ENCODE assay signal across 22 cellular contexts in the genomic region with DNA sequence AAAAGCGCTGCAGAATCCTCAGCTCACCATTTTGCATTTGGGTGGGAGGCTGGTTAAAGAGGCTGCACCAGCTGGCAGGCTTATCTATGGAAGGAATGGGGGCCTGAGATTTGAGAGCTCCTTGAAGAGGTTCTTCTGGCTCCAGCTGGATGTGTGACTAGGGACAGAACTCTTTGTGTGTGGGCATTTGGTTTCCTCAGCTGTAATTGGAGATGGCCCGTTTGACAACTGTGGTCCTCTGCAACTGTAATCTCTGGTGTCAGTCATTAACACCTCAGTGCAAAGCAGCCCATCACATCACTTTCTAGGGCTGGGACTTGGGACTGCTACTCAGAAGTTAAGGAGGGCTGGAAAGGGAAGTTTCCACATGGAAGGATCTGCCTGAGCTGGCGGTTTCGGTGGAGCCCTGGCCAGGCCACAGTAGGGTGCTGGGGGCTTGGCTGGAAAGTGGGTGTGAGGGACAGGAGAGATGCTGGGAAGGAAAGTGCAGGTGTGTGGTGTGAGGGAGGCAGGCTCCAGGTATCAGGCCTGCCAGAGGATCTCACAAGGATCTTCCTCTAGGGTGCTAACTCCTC.
"Had no signal": no experiment of that assay in that cellular context is flagged by ENCODE, and none has a peak within 500 bp of the region (broad histone marks: within the 10 kb centered on the region; RNA-seq: fewer than 3 reads in every experiment).

No MANE protein-coding gene starts in this region.

- H3K36me3 ChIP-seq: esophagus muscularis mucosa, spleen, suprapubic skin, upper lobe of right lung, WERI-Rb-1 had no signal

- H3K4me1 Mint-ChIP-seq: central memory CD8-positive, alpha-beta T cell had no signal

- H3K27me3 ChIP-seq: esophagus muscularis mucosa, hepatocyte, spleen, suprapubic skin, upper lobe of right lung had no signal

- H3K79me2 ChIP-seq: hepatocyte had no signal

- ATAC-seq: left ventricle myocardium superior, sciatic nerve, upper lobe of right lung had no signal

- H3K36me3 Mint-ChIP-seq: activated naive CD8-positive, alpha-beta T cell had no signal

- H3K4me3 Mint-ChIP-seq: activated naive CD8-positive, alpha-beta T cell; central memory CD8-positive, alpha-beta T cell; nephron progenitor cell; stimulated activated naive CD8-positive, alpha-beta T cell treated with anti-CD3 and anti-CD28 coated beads, Interleukin-15, Interleukin-2, amounts not matched to agents 100 ng/mL and 50 ng/mL, for 24 hours had no signal

- DNase-seq: activated CD4-positive, alpha-beta T cell treated with anti-CD3 and anti-CD28 coated beads, Interleukin-2, amount 50 U/mL, for 48 hours; activated gamma-delta T cell treated with Interleukin-2 at 50 U/mL for 16 hours; activated T-cell treated with anti-CD3 and anti-CD28 coated beads, Interleukin-2, amount 50 U/mL, for 48 hours; amniotic stem cell; cortex of kidney; effector CD4-positive, alpha-beta T cell; kidney; left ventricle myocardium superior; mesenchymal stem cell; nephron progenitor cell; occipital lobe; spleen; T-helper 1 cell; upper lobe of right lung; WERI-Rb-1 had no signal

- H3K4me1 ChIP-seq: spleen had no signal

- H3K4me2 ChIP-seq: hepatocyte had no signal

- H3K9me3 Mint-ChIP-seq: central memory CD8-positive, alpha-beta T cell; nephron progenitor cell; stimulated activated naive CD8-positive, alpha-beta T cell treated with anti-CD3 and anti-CD28 coated beads, Interleukin-15, Interleukin-2, amounts not matched to agents 100 ng/mL and 50 ng/mL, for 24 hours had no signal

- H3K27ac ChIP-seq: esophagus muscularis mucosa, hepatocyte, spleen, suprapubic skin, upper lobe of right lung, WERI-Rb-1 had no signal

- H3K9me3 ChIP-seq: esophagus muscularis mucosa, spleen, suprapubic skin, upper lobe of right lung had no signal

- H3K4me3 ChIP-seq: esophagus muscularis mucosa, hepatocyte, spleen, suprapubic skin, upper lobe of right lung had no signal

- H3K27ac Mint-ChIP-seq: activated naive CD8-positive, alpha-beta T cell; nephron progenitor cell; stimulated activated naive CD8-positive, alpha-beta T cell treated with anti-CD3 and anti-CD28 coated beads, Interleukin-15, Interleukin-2, amounts not matched to agents 100 ng/mL and 50 ng/mL, for 24 hours had no signal
